ENCODE assay signal across 8 cellular contexts in the genomic region with DNA sequence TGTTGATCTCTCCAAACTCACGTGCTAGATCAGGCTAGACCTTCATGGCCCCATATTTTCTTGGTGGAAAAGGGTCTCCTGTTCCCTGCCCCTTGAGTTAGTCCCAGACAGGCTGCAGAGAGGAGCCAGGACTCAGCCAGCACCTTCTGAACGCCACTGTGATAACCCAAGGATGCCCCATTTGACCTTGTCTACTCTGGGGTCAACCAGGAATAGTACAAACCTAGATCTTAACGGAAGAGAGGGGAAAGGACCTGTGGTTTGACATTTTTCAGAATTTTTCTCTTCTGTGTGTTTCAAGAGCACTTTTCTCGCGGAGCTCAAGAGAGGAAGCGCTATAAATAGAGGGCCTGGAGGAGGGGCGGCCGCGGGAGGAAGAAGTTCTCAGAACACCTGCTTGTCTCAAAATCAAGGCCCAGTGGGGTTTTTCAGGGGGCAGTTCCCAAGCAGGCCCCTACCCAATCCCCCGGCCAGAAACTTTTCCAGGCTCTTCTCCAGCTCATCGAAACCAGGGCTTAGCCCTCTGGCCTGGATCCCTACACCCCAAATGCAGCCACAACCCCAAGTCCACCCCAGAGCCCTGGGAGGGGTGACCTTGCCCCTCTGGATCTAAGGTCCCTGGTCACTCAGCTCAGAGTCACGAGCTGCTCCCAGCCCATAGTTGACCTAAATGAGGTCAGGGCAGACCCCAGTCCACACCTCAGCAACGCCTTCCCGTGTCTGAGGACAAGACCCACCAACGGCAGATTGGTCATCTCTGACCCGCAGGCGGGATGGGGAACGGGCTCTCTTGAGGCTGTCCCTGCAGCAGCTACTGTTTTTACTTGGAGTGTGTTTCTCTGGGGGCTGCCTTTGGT.
DNase-seq lines count a peak whose midpoint lies in the region; ATAC-seq and TF ChIP-seq lines count a peak whose summit lies in the region.

No MANE protein-coding gene starts in this region.

- DNase-seq in CD1c-positive myeloid dendritic cell (ENCODE audit: extremely low spot score) (peak; percentile 50), midbrain (lab: John Stamatoyannopoulos, UW) (peak; percentile 6), 8988T (no peak), BE2C (no peak), NCI-H2171 (lab: John Stamatoyannopoulos, UW) (no peak)
- DNase-seq in activated CD4-positive, alpha-beta T cell treated with anti-CD3 and anti-CD28 coated beads for 48 hours: peak; percentile 72

- no peak for TF ChIP-seq CTCF in BE2C (IDR thresholded peaks at IDR 0.05; ENCODE audit: low read depth, low read length)

- no peaks in the 10 kb centered on the region for H3K4me1 ChIP-seq in BE2C

- H3K4me3 ChIP-seq in BE2C (ENCODE audit: low read depth, low read length): no peak overlapping the region

- H3K27me3 ChIP-seq in BE2C: peaks cover 15% of the 10 kb centered on the region

- H3K36me3 ChIP-seq in BE2C: no peaks in the 10 kb centered on the region

- ATAC-seq in GM19397 (IDR thresholded peaks at IDR 0.05; ENCODE audit: unreplicated experiment) (peak; percentile 59), HG03280 (IDR thresholded peaks at IDR 0.05; ENCODE audit: unreplicated experiment) (peak; percentile 43)

- H3K9me3 ChIP-seq in BE2C: no peaks in the 10 kb centered on the region

Comparison
In these comparisons a context has a peak if more than half of its experiments do, and no peak if none do; other contexts are left out.
1. DNase-seq: peak in CD1c-positive myeloid dendritic cell (single experiment), activated CD4-positive, alpha-beta T cell treated with anti-CD3 and anti-CD28 coated beads for 48 hours (single experiment) and midbrain (single experiment); none in 8988T (single experiment), BE2C (single experiment) and NCI-H2171 (single experiment).